Comparison of ENCODE assay signal across 8 cellular contexts in the genomic region with DNA sequence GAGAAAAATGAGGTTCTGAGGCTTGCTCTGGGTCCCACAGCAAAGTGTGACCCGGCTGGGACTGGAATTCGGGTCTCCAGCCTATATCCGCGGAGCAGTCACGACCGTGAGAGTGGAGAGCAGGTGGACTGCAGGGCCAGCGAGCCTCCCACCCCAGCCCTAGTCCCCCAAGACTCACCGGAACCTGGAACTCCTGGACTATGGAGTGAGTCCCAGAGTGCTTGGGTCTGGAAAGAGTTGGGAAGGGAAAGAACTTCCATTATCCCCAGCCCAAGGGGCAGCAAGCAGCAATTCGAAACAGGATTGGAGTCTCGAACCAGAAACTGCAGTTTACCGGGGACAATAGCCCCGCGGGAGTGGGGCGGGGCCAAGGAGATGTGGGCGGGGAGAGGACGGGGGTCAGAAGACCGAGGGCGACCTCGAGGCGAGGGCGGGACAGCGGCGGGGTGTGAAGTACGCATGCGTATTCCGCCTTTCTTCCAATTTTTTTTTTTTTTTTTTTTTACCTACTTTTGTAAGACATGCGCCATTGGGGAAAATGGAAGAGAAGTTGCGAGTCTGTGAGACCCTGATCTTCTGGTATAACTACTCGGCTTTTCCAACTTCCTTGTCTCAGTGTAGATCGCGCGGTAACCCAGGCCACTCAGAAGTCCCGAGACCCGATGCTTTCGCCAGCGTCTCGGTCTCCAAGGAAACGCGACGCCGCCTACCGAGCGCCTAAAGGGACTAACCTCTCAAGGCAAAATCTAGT. TPM values are rescaled to one million over a fixed set of nuclear protein-coding genes. Genes with fewer than 3 reads are reported as not detected.
DNase-seq lines count a peak whose midpoint lies in the region; ATAC-seq and TF ChIP-seq lines count a peak whose summit lies in the region.

A gene with protein sequence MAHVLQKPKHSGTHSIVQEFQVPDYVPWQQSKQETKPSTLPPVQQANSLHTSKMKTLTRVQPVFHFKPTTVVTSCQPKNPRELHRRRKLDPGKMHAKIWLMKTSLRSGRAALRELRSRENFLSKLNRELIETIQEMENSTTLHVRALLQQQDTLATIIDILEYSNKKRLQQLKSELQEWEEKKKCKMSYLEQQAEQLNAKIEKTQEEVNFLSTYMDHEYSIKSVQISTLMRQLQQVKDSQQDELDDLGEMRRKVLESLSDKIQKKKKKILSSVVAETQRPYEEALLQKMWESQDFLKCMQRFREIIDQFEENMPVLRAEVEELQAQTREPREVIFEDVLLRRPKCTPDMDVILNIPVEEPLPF (minus strand): TSS at position 670 of the 751 bp plus-strand sequence. CDS start 140 bp downstream, at position 530.

- H3K27ac ChIP-seq in lower lobe of right lung = peak within 1 kb of the TSS; percentile 74

- peak; percentile 46 for TF ChIP-seq CTCF in lower lobe of right lung (IDR thresholded peaks at IDR 0.05)

- H3K27me3 ChIP-seq in lower lobe of right lung (ENCODE audit: low read depth) = no peaks in the 10 kb centered on the region

- peak; percentile 94 for DNase-seq in CD1c-positive myeloid dendritic cell (ENCODE audit: extremely low spot score)
- DNase-seq in NCI-H748 treated with DMSO at 0.1 percent for 48 hours (lab: John Stamatoyannopoulos, UW) = peak; percentile 94
- DNase-seq in activated CD4-positive, alpha-beta T cell treated with anti-CD3 and anti-CD28 coated beads, Interleukin-2, amount 50 U/mL, for 48 hours = peak; percentile 92 to 94
- DNase-seq in ecto neural progenitor cell (ENCODE audit: low spot score) = peak; percentile 92
- peak; percentile 96 for DNase-seq in lower lobe of right lung
- DNase-seq in stimulated activated CD4-positive, alpha-beta T cell treated with anti-CD3 and anti-CD28 coated beads, TNF-alpha, amount 100 ng/mL, for 1 hour (ENCODE audit: low read depth in 3 of 3, low spot score in 1 of 3) = peak; percentile 61 to 71 (median 63)

- no peaks in the 10 kb centered on the region for H3K36me3 ChIP-seq in lower lobe of right lung

- ATAC-seq in GM19372 (IDR thresholded peaks at IDR 0.05; ENCODE audit: low read depth, unreplicated experiment) = peak; percentile 86
- peak; percentile 89 for ATAC-seq in HG03521 (IDR thresholded peaks at IDR 0.05; ENCODE audit: unreplicated experiment)
- peak; percentile 99 for ATAC-seq in lower lobe of right lung

- H3K4me3 ChIP-seq in lower lobe of right lung = peak within 1 kb of the TSS; percentile 68

- no peaks in the 10 kb centered on the region for H3K9me3 ChIP-seq in lower lobe of right lung

- intact Hi-C loops in lower lobe of right lung (cut with DNase I) = no loop called here

- peaks cover 17% of the 10 kb centered on the region for H3K4me1 ChIP-seq in lower lobe of right lung

RNA-seq across cellular contexts. Expression of the gene that starts here (rescaled TPM):
- total RNA-seq in lower lobe of right lung = 11.6 TPM

Comparison
In these comparisons a context has a peak if more than half of its experiments do, and no peak if none do; other contexts are left out.
1. Peak in every context shown above with its lines: DNase-seq, ATAC-seq, H3K4me3 ChIP-seq and H3K27ac ChIP-seq.